In genomic region chr11:82267186-82267585, GRCh38 we compare ENCODE assay signal across 23 cellular contexts.
"Had no signal": no experiment of that assay in that cellular context is flagged by ENCODE, and none has a peak within 500 bp of the region (broad histone marks: within the 10 kb centered on the region; RNA-seq: fewer than 3 reads in every experiment).

No MANE protein-coding gene starts in this region.

- DNase-seq: Kasumi-1, MV-4-11, NCI-H1092, NCI-H1105 treated with DMSO at 0.1 percent for 48 hours, NCI-H1417 treated with DMSO at 0.1 percent for 48 hours, NCI-H146, NCI-H1694 treated with DMSO at 0.1 percent for 48 hours, NCI-H2029, NCI-H2081 treated with DMSO at 0.1 percent for 48 hours, NCI-H2171, NCI-H226, NCI-H446, NCI-H510A, NCI-H524 treated with DMSO at 0.1 percent for 48 hours, NCI-H69, NCI-H774, SHP77, SK-N-SH had no signal

- H3K9me3 Mint-ChIP-seq: IgD-negative memory B cell had no signal

- H3K4me1 Mint-ChIP-seq: IgD-negative memory B cell had no signal

- H3K9ac ChIP-seq: KMS-11, SK-N-SH had no signal

- H3K27me3 Mint-ChIP-seq: IgD-negative memory B cell had no signal

- H3K9me3 ChIP-seq: SK-N-SH had no signal

- H3K4me3 Mint-ChIP-seq: IgD-negative memory B cell had no signal

- H3K4me3 ChIP-seq: K562 had no signal

- H3K27ac ChIP-seq: KMS-11, RWPE1 had no signal

- H3K4me2 ChIP-seq: KMS-11, SK-N-SH had no signal

- H3K9me2 ChIP-seq: SK-N-SH had no signal

- H3K27ac Mint-ChIP-seq: IgD-negative memory B cell had no signal

- H3K36me3 Mint-ChIP-seq: IgD-negative memory B cell had no signal

- ATAC-seq: K562, Panc1 had no signal
